Comparison of ENCODE assay signal across 9 cellular contexts in genomic region chr17:77382356-77382911, GRCh38.
DNase-seq lines count a peak whose midpoint lies in the region; ATAC-seq, FAIRE-seq and TF ChIP-seq lines count a peak whose summit lies in the region.
"Had no signal": no experiment of that assay in that cellular context is flagged by ENCODE, and none has a peak within 500 bp of the region (broad histone marks: within the 10 kb centered on the region; RNA-seq: fewer than 3 reads in every experiment).

No MANE protein-coding gene starts in this region.

- no peaks in the 10 kb centered on the region for H3K27me3 ChIP-seq in HUES6 (ENCODE audit: control insufficient read depth, insufficient read depth, low read length)
- H3K27me3 ChIP-seq in mucosa of stomach (ENCODE audit: control insufficient read depth, insufficient read depth, low read length) = no peaks in the 10 kb centered on the region
- H3K27me3 ChIP-seq in SK-N-SH (ENCODE audit: insufficient read depth) = no peaks in the 10 kb centered on the region

- no peak for TF ChIP-seq RAD21 in A549 (conservative IDR thresholded peaks at IDR 0.05 in 1 of 2, IDR thresholded peaks at IDR 0.05 in 1 of 2)
- TF ChIP-seq RAD21 in SK-N-SH (IDR thresholded peaks at IDR 0.05; ENCODE audit: low read length) = no peak

- H3K4me1 Mint-ChIP-seq in activated naive CD4-positive, alpha-beta T cell treated with anti-CD3 and anti-CD28 coated beads for 36 hours (ENCODE audit: low read depth) = peaks cover 80% of the 10 kb centered on the region

- WGBS in A549 (ENCODE audit: missing lambda C conversion rate) = 70% methylated on average over 13 of the region's 13 CpGs
- WGBS in SK-N-SH (ENCODE audit: low lambda C conversion rate) = 82% methylated on average over 11 of the region's 13 CpGs

- H4K20me1 ChIP-seq in SK-N-SH (ENCODE audit: insufficient read depth) = peaks cover 68% of the 10 kb centered on the region

- H3K27me3 Mint-ChIP-seq in activated naive CD4-positive, alpha-beta T cell treated with anti-CD3 and anti-CD28 coated beads for 36 hours (ENCODE audit: low read depth) = no peaks in the 10 kb centered on the region

- CTCF ChIA-PET in A549 (lab: Yijun Ruan, JAX) (interaction anchor here (0.8 to 1.6 kb wide), 5 partner anchors 10 to 113 kb away, joined by 3 to 8 read pairs (median 4); no protein-coding TSS in a partner anchor), SK-N-SH (lab: Yijun Ruan, JAX) (interaction anchor here (1.0 to 2.1 kb wide), 8 partner anchors 10 to 113 kb away, joined by 3 to 7 read pairs (median 4); no protein-coding TSS in a partner anchor)
- CTCF ChIA-PET in activated naive CD4-positive, alpha-beta T cell treated with anti-CD3 and anti-CD28 coated beads for 36 hours (lab: Charles Lee) = interaction anchor here (1.0 to 2.1 kb wide), 4 partner anchors 10 to 112 kb away, joined by 3 to 8 read pairs (median 5); no protein-coding TSS in a partner anchor

- FAIRE-seq in A549 (lab: Jason Lieb, UNC) = no peak

- no peaks in the 10 kb centered on the region for H3K9me2 ChIP-seq in SK-N-SH

- H3K9ac ChIP-seq in HUES6 (ENCODE audit: low read length) (peak overlapping the region; percentile 41), mucosa of stomach (ENCODE audit: low read length) (peak overlapping the region; percentile 13), SK-N-SH (no peak overlapping the region)

- no peak overlapping the region for H2AFZ ChIP-seq in SK-N-SH (ENCODE audit: low read depth)

- no peak overlapping the region for H3K27ac Mint-ChIP-seq in activated naive CD4-positive, alpha-beta T cell treated with anti-CD3 and anti-CD28 coated beads for 36 hours

- H3K4me3 ChIP-seq in A549 = no peak overlapping the region
- H3K4me3 ChIP-seq in HUES6 (ENCODE audit: low read depth, low read length) = peak overlapping the region; percentile 12; the same call in 1 of the 2 replicates
- H3K4me3 ChIP-seq in mucosa of stomach (ENCODE audit: low read length) = no peak overlapping the region
- H3K4me3 ChIP-seq in SK-N-SH (ENCODE audit: low read depth in 2 of 2, low read length in 1 of 2) = no peak overlapping the region

- H3K79me2 ChIP-seq in SK-N-SH (ENCODE audit: insufficient read depth) = peaks cover 91% of the 10 kb centered on the region

- H3K4me1 ChIP-seq in A549 (peaks cover 80% of the 10 kb centered on the region), HUES6 (ENCODE audit: control insufficient read depth, insufficient read depth, low read length) (peaks cover 82% of the 10 kb centered on the region), mucosa of stomach (ENCODE audit: control insufficient read depth, insufficient read depth, low read length) (peaks cover 60% of the 10 kb centered on the region), SK-N-SH (ENCODE audit: control insufficient read depth in 1 of 2, insufficient read depth in 2 of 2, low read depth in 1 of 2, low read length in 1 of 2) (peaks cover 13 to 94% of the 10 kb centered on the region in 2 experiments; a peak in 3 of 4 replicates)

- intact Hi-C loops in activated naive CD4-positive, alpha-beta T cell treated with anti-CD3 and anti-CD28 coated beads for 36 hours (cut with micrococcal nuclease) = loop anchor here (2.0 kb wide), 1 partner anchor 52 kb away; no protein-coding TSS in a partner anchor

- TF ChIP-seq CTCF in A549 (IDR thresholded peaks at IDR 0.05) = no peak
- no peak for TF ChIP-seq CTCF in SK-N-SH (IDR thresholded peaks at IDR 0.05)

- POLR2A ChIA-PET in A549 (lab: Yijun Ruan, JAX) (no interaction called here), SK-N-SH (lab: Yijun Ruan, JAX) (interaction anchor here (0.6 kb wide), 1 partner anchor 21 kb away, joined by 3 read pairs; no protein-coding TSS in a partner anchor)

- H3K27ac ChIP-seq in A549 (peak overlapping the region; percentile 25 to 61; a peak in 5 of 6 replicates), HUES6 (ENCODE audit: low read depth, low read length) (peak overlapping the region; percentile 73; the same call in 1 of the 2 replicates), SK-N-SH (ENCODE audit: low read depth in 2 of 2, low read length in 1 of 2) (peak overlapping the region in 1 of 2 experiments; percentile 12; a peak in 1 of 4 replicates)

- no peaks in the 10 kb centered on the region for H3F3A ChIP-seq in SK-N-SH (replicated peaks; ENCODE audit: insufficient read depth)

- DNase-seq in A549 (ENCODE audit: low read depth in 1 of 2, low spot score in 1 of 2) (no peak), SK-N-SH (no peak)
- peak; percentile 65 for DNase-seq in activated naive CD4-positive, alpha-beta T cell treated with anti-CD3 and anti-CD28 coated beads for 36 hours
- DNase-seq: NCI-H187 had no signal

- peak overlapping the region; percentile 26; the same call in 2 of the 3 replicates for H3K4me2 ChIP-seq in A549
- no peak overlapping the region for H3K4me2 ChIP-seq in SK-N-SH

- H3K9me3 ChIP-seq in A549 (no peaks in the 10 kb centered on the region), HUES6 (ENCODE audit: control insufficient read depth, insufficient read depth, low read depth, low read length) (no peaks in the 10 kb centered on the region), mucosa of stomach (ENCODE audit: control insufficient read depth, low read length) (no peaks in the 10 kb centered on the region), SK-N-SH (no peaks in the 10 kb centered on the region)

- 0 out of 2 replicates have a peak, but pooled peaks cover 3% of the 10 kb centered on the region for H3K36me3 ChIP-seq in HUES6 (ENCODE audit: control insufficient read depth, insufficient read depth, low read length)
- no peaks in the 10 kb centered on the region for H3K36me3 ChIP-seq in mucosa of stomach (ENCODE audit: control insufficient read depth, insufficient read depth, low read length)
- no peaks in the 10 kb centered on the region for H3K36me3 ChIP-seq in SK-N-SH (replicated peaks in 1 of 2; ENCODE audit: control insufficient read depth in 1 of 2, insufficient read depth in 2 of 2, low read length in 1 of 2)

- H3K9me3 Mint-ChIP-seq in activated naive CD4-positive, alpha-beta T cell treated with anti-CD3 and anti-CD28 coated beads for 36 hours = no peaks in the 10 kb centered on the region

- H3K4me3 Mint-ChIP-seq in activated naive CD4-positive, alpha-beta T cell treated with anti-CD3 and anti-CD28 coated beads for 36 hours = peak overlapping the region; percentile 22

- ATAC-seq in A549 = peak in 1 of 2 experiments; percentile 7; a peak in 3 of 6 replicates
- ATAC-seq in HG02763 (IDR thresholded peaks at IDR 0.05; ENCODE audit: unreplicated experiment) = no peak
- no peak for ATAC-seq in GM21737 (IDR thresholded peaks at IDR 0.05; ENCODE audit: unreplicated experiment)
- ATAC-seq in HG03095 (IDR thresholded peaks at IDR 0.05; ENCODE audit: unreplicated experiment) = no peak

- no peak for TF ChIP-seq EP300 in A549 (IDR thresholded peaks at IDR 0.05)
- TF ChIP-seq EP300 in SK-N-SH (IDR thresholded peaks at IDR 0.05; ENCODE audit: borderline replicate concordance in 1 of 2, low read depth in 1 of 2, low read length in 1 of 2) = no peak

- TF ChIP-seq POLR2A in A549 (IDR thresholded peaks at IDR 0.05; ENCODE audit: low read length) = no peak

- no peaks in the 10 kb centered on the region for H3K36me3 Mint-ChIP-seq in activated naive CD4-positive, alpha-beta T cell treated with anti-CD3 and anti-CD28 coated beads for 36 hours (ENCODE audit: low read depth)

TF ChIP-seq in A549, 52 proteins besides CTCF, POLR2A, EP300 and RAD21 (continues in another document):
- TF ChIP-seq MYC (IDR thresholded peaks at IDR 0.05; ENCODE audit: borderline replicate concordance, low read length) (no peak), MAZ (IDR thresholded peaks at IDR 0.05; ENCODE audit: borderline replicate concordance, low read depth, low read length) (no peak), TP53 (CRISPR knock-in tag; IDR thresholded peaks at IDR 0.05) (no peak), CBX8 (IDR thresholded peaks at IDR 0.05) (no peak), RFX5 (IDR thresholded peaks at IDR 0.05) (no peak), TFCP2L1 (CRISPR knock-in tag; IDR thresholded peaks at IDR 0.05) (no peak), ZC3H11A (IDR thresholded peaks at IDR 0.05) (no peak), CBX2 (IDR thresholded peaks at IDR 0.05; ENCODE audit: borderline replicate concordance, low read depth) (no peak), FOSB (CRISPR knock-in tag; IDR thresholded peaks at IDR 0.05) (no peak), NPAS2 (CRISPR knock-in tag; IDR thresholded peaks at IDR 0.05; ENCODE audit: borderline replicate concordance) (no peak), BHLHE40 (IDR thresholded peaks at IDR 0.05; ENCODE audit: low read depth, low read length) (no peak), KDM1A (IDR thresholded peaks at IDR 0.05; ENCODE audit: low read depth) (no peak), MAFK (IDR thresholded peaks at IDR 0.05; ENCODE audit: partially characterized antibody) (no peak)

TF ChIP-seq in SK-N-SH, 30 proteins besides CTCF, POLR2A, EP300 and RAD21 (continues in another document):
- no peak for TF ChIP-seq TAF1 (IDR thresholded peaks at IDR 0.05; ENCODE audit: borderline replicate concordance, low read depth, low read length)
- no peak for TF ChIP-seq POLR2AphosphoS5 (IDR thresholded peaks at IDR 0.05; ENCODE audit: low read depth, low read length)
- TF ChIP-seq GABPA (IDR thresholded peaks at IDR 0.05; ENCODE audit: low read depth) = no peak
- no peak for TF ChIP-seq FOSL2 (IDR thresholded peaks at IDR 0.05; ENCODE audit: borderline replicate concordance, low read depth)
- no peak for TF ChIP-seq JUND (IDR thresholded peaks at IDR 0.05)
- TF ChIP-seq GATA2 (CRISPR knock-in tag; IDR thresholded peaks at IDR 0.05) = no peak
- TF ChIP-seq USF2 (IDR thresholded peaks at IDR 0.05; ENCODE audit: borderline replicate concordance, low read depth, low read length) = no peak
